Comparison of ENCODE assay signal across 1 cellular context in genomic region chr1:112888630-112889029, GRCh38.
TF ChIP-seq lines count a peak whose summit lies in the region.

No MANE protein-coding gene starts in this region.

TF ChIP-seq in K562, 482 proteins besides CTCF, POLR2A, EP300 and RAD21 (continued from another document):
- TF ChIP-seq RREB1 (CRISPR knock-in tag; IDR thresholded peaks at IDR 0.05) (peak; percentile 21; the same call in 1 of the 2 replicates), ZBTB33 (CRISPR knock-in tag; IDR thresholded peaks at IDR 0.05) (no peak), CBFA2T3 (IDR thresholded peaks at IDR 0.05) (peak; percentile 67), MAZ (CRISPR knock-in tag; conservative IDR thresholded peaks at IDR 0.05 in 1 of 2, IDR thresholded peaks at IDR 0.05 in 1 of 2) (peak in 1 of 2 experiments; percentile 34; a peak in 2 of 4 replicates), ATF3 (IDR thresholded peaks at IDR 0.05) (no peak), ATF3 (CRISPR knock-in tag; conservative IDR thresholded peaks at IDR 0.05) (no peak), SMARCA4 (IDR thresholded peaks at IDR 0.05) (peak; percentile 54; the same call in 1 of the 2 replicates), FOXK2 (conservative IDR thresholded peaks at IDR 0.05 in 1 of 2, IDR thresholded peaks at IDR 0.05 in 1 of 2; ENCODE audit: low read depth in 2 of 2) (0 out of 4 replicates have a peak, but pooled peaks have one; percentile 31 to 42)
- TF ChIP-seq, protein P1, sequence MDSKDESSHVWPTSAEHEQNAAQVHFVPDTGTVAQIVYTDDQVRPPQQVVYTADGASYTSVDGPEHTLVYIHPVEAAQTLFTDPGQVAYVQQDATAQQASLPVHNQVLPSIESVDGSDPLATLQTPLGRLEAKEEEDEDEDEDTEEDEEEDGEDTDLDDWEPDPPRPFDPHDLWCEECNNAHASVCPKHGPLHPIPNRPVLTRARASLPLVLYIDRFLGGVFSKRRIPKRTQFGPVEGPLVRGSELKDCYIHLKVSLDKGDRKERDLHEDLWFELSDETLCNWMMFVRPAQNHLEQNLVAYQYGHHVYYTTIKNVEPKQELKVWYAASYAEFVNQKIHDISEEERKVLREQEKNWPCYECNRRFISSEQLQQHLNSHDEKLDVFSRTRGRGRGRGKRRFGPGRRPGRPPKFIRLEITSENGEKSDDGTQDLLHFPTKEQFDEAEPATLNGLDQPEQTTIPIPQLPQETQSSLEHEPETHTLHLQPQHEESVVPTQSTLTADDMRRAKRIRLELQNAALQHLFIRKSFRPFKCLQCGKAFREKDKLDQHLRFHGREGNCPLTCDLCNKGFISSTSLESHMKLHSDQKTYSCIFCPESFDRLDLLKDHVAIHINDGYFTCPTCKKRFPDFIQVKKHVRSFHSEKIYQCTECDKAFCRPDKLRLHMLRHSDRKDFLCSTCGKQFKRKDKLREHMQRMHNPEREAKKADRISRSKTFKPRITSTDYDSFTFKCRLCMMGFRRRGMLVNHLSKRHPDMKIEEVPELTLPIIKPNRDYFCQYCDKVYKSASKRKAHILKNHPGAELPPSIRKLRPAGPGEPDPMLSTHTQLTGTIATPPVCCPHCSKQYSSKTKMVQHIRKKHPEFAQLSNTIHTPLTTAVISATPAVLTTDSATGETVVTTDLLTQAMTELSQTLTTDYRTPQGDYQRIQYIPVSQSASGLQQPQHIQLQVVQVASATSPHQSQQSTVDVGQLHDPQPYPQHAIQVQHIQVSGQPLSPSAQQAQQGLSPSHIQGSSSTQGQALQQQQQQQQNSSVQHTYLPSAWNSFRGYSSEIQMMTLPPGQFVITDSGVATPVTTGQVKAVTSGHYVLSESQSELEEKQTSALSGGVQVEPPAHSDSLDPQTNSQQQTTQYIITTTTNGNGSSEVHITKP (IDR thresholded peaks at IDR 0.05; ENCODE audit: partially characterized antibody) = peak; percentile 89
- TF ChIP-seq, protein P2, sequence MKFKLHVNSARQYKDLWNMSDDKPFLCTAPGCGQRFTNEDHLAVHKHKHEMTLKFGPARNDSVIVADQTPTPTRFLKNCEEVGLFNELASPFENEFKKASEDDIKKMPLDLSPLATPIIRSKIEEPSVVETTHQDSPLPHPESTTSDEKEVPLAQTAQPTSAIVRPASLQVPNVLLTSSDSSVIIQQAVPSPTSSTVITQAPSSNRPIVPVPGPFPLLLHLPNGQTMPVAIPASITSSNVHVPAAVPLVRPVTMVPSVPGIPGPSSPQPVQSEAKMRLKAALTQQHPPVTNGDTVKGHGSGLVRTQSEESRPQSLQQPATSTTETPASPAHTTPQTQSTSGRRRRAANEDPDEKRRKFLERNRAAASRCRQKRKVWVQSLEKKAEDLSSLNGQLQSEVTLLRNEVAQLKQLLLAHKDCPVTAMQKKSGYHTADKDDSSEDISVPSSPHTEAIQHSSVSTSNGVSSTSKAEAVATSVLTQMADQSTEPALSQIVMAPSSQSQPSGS (CRISPR knock-in tag; IDR thresholded peaks at IDR 0.05) = no peak
- TF ChIP-seq, protein P3, sequence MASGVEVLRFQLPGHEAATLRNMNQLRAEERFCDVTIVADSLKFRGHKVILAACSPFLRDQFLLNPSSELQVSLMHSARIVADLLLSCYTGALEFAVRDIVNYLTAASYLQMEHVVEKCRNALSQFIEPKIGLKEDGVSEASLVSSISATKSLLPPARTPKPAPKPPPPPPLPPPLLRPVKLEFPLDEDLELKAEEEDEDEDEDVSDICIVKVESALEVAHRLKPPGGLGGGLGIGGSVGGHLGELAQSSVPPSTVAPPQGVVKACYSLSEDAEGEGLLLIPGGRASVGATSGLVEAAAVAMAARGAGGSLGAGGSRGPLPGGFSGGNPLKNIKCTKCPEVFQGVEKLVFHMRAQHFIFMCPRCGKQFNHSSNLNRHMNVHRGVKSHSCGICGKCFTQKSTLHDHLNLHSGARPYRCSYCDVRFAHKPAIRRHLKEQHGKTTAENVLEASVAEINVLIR (CRISPR knock-in tag; IDR thresholded peaks at IDR 0.05) = no peak
TF ChIP-seq in K562: peak in this region for 25.
